ENCODE assay signal across 8 cellular contexts in the genomic region with DNA sequence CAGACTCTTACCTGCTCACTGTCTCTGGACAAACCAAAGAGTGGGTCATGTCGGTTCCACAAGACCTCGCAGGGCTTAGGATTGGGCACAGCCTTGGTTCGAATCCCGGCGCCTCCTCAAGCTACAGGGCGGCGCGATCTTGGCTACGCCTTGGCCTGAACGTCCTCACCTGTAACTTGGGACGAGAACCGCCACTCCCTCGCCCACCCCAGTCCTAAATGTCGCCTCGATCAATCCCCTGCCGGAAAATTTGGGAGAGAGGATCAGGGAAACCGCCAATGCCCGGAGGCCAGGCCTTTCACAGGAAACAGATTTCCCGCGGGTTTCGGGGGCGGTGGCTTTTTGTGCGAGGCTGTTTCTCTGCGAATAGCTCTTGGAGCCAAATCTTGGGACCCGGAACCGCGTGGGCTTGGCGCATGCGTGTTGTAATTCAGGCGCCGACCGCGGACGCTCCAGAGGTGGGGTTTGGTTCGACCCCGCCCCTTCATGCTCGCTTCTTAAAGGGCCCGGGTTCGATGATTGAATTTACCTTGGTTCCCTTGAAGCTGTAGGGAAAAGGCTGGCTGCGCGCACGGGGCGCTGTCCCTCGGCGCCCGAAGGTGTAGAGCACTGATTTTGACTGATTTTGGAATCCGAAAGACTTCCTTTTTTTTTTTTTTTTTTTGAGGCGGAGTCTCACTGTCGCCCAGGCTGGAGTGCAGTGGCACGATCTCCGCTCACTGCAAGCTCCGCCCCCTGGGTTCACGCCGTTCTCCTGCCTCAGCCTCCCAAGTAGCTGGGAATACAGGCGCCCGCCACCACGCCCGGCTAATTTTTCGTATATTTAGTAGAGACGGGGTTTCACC. TPM values are rescaled to one million over a fixed set of nuclear protein-coding genes. Genes with fewer than 3 reads are reported as not detected.
DNase-seq lines count a peak whose midpoint lies in the region; ATAC-seq and TF ChIP-seq lines count a peak whose summit lies in the region.

A gene with protein sequence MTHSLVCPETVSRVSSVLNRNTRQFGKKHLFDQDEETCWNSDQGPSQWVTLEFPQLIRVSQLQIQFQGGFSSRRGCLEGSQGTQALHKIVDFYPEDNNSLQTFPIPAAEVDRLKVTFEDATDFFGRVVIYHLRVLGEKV (minus strand): TSS at position 403 of the 845 bp plus-strand sequence. CDS start 354 bp downstream, at position 49.

- DNase-seq in GM04504 (ENCODE audit: low read depth) (peak; percentile 67), NCI-H187 (lab: John Stamatoyannopoulos, UW) (peak; percentile 71 to 79), left ventricle myocardium inferior (peak; percentile 94), prostate gland (ENCODE audit: low spot score) (peak; percentile 84)

- no peak for TF ChIP-seq CTCF in left ventricle myocardium inferior (IDR thresholded peaks at IDR 0.05; ENCODE audit: borderline replicate concordance)
- TF ChIP-seq CTCF in prostate gland (IDR thresholded peaks at IDR 0.05) = no peak

- peak; percentile 85 for ATAC-seq in HG02759 (IDR thresholded peaks at IDR 0.05; ENCODE audit: unreplicated experiment)

- no peak for TF ChIP-seq POLR2A in prostate gland (IDR thresholded peaks at IDR 0.05)

- peak within 1 kb of the TSS; percentile 24 for H3K27ac ChIP-seq in angular gyrus (ENCODE audit: low read depth, low read length)
- H3K27ac ChIP-seq in left ventricle myocardium inferior (replicated peaks) = peak within 1 kb of the TSS; percentile 75
- H3K27ac ChIP-seq in prostate gland = peak within 1 kb of the TSS; percentile 62 to 68
- peak within 1 kb of the TSS; percentile 13 for H3K27ac ChIP-seq in urinary bladder (ENCODE audit: low read depth)

- H3K4me1 ChIP-seq in left ventricle myocardium inferior (peaks cover 19% of the 10 kb centered on the region), prostate gland (replicated peaks) (peaks cover 8% of the 10 kb centered on the region), urinary bladder (ENCODE audit: insufficient read depth) (no peaks in the 10 kb centered on the region)

- H3K27me3 ChIP-seq in left ventricle myocardium inferior (ENCODE audit: low read depth) = peaks cover 17% of the 10 kb centered on the region
- no peaks in the 10 kb centered on the region for H3K27me3 ChIP-seq in prostate gland (replicated peaks; ENCODE audit: insufficient read depth)

- H3K4me3 ChIP-seq in left ventricle myocardium inferior = peak within 1 kb of the TSS; percentile 74
- H3K4me3 ChIP-seq in prostate gland = peak within 1 kb of the TSS; percentile 44 to 53
- H3K4me3 ChIP-seq in urinary bladder (ENCODE audit: low read depth, low read length) = peak within 1 kb of the TSS; percentile 47

- H3K9me3 ChIP-seq in left ventricle myocardium inferior (replicated peaks) (no peaks in the 10 kb centered on the region), prostate gland (no peaks in the 10 kb centered on the region)

- WGBS in prostate gland = 8% methylated on average over 60 of the region's 60 CpGs
- 7% methylated on average over 60 of the region's 60 CpGs for WGBS in urinary bladder

- H3K36me3 ChIP-seq in left ventricle myocardium inferior (peaks cover 29% of the 10 kb centered on the region), prostate gland (no peaks in the 10 kb centered on the region), urinary bladder (ENCODE audit: insufficient read depth) (peaks cover 4% of the 10 kb centered on the region)

- intact Hi-C loops in T-helper 2 cell treated with Interferon-gamma antibody and Interleukin-4, amounts not matched to agents 100 ng/mL and 5 ng/mL, for 36 hours (cut with micrococcal nuclease) = loop anchor here (1.0 kb wide), 1 partner anchor 11 kb away; the partner anchor contains the start of genes BORCS8 and RFXANK
- intact Hi-C loops in left ventricle myocardium inferior (cut with micrococcal nuclease) = no loop called here
- intact Hi-C loops in prostate gland (cut with DNase I) = no loop called here

RNA-seq across cellular contexts. Expression of the gene that starts here (rescaled TPM):
- 43.9 and 45.9 TPM in 2 replicates for total RNA-seq in T-helper 2 cell treated with Interferon-gamma antibody and Interleukin-4, amounts not matched to agents 100 ng/mL and 5 ng/mL, for 36 hours
- total RNA-seq in left ventricle myocardium inferior (6.3 TPM), prostate gland (10 to 100 TPM; 12.8 to 13.2 TPM), urinary bladder (8.5 TPM)
- 28.3 TPM for polyA plus RNA-seq in urinary bladder

Comparison
In these comparisons a context has a peak if more than half of its experiments do, and no peak if none do; other contexts are left out.
1. Peak in every context shown above with its lines: DNase-seq, ATAC-seq, H3K4me3 ChIP-seq and H3K27ac ChIP-seq.
2. H3K27ac ChIP-seq: peak in every context shown above with its lines; median percentile 75 in left ventricle myocardium inferior; 65 in prostate gland; 24 in angular gyrus; 13 in urinary bladder.